In the genomic region with DNA sequence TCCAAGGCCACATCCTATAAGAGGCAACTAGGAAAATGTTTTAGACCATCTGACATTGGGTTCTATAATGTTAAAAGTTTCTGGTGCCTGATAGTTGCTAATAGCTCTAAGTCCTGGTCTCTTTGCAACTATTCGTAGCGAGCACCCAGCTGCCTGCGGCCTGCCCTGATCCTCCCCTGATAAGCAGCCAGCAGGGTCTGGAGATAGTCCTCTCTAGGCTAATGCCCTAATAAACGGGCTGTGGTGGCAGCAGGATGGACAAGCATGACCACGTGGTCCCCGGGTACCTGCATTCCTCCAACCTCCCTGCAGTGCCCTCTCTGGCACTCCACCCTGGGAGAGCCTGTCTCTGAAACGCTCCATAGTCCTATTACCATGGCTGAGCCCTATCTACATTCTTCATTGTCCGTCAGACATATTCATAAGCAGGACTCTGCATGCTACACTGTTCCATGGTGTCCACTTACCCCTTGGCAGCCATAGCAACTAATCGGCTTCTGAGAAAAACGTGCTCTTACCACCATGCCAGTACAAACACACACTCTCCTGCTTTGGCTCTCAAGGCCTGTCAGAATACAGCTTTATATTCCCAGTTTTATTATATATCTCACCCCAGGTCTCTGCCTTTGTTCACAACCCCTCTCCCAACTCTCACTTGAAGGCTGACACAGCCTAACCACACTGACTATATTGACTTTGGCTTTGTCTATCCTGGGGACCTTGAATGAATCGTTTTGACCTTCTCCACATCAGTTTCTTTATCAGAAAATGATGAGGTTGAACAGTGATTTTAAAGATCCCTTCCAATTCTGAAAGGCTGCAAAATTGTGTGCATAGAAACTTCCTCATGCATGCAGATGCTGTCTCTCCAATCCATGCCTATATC, we compare ENCODE assay signal across 1 cellular context.
TF ChIP-seq lines count a peak whose summit lies in the region.

No MANE protein-coding gene starts in this region.

TF ChIP-seq in WTC11, 78 proteins besides CTCF, POLR2A, EP300 and RAD21 (continued from another document):
- TF ChIP-seq, protein P1, sequence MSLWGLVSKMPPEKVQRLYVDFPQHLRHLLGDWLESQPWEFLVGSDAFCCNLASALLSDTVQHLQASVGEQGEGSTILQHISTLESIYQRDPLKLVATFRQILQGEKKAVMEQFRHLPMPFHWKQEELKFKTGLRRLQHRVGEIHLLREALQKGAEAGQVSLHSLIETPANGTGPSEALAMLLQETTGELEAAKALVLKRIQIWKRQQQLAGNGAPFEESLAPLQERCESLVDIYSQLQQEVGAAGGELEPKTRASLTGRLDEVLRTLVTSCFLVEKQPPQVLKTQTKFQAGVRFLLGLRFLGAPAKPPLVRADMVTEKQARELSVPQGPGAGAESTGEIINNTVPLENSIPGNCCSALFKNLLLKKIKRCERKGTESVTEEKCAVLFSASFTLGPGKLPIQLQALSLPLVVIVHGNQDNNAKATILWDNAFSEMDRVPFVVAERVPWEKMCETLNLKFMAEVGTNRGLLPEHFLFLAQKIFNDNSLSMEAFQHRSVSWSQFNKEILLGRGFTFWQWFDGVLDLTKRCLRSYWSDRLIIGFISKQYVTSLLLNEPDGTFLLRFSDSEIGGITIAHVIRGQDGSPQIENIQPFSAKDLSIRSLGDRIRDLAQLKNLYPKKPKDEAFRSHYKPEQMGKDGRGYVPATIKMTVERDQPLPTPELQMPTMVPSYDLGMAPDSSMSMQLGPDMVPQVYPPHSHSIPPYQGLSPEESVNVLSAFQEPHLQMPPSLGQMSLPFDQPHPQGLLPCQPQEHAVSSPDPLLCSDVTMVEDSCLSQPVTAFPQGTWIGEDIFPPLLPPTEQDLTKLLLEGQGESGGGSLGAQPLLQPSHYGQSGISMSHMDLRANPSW (CRISPR knock-in tag; conservative IDR thresholded peaks at IDR 0.05; ENCODE audit: low read depth) = no peak
